ENCODE assay signal across 11 cellular contexts in genomic region chr17:75707096-75707720, GRCh38. TPM values are rescaled to one million over a fixed set of nuclear protein-coding genes. Genes with fewer than 3 reads are reported as not detected.
DNase-seq lines count a peak whose midpoint lies in the region; ATAC-seq and TF ChIP-seq lines count a peak whose summit lies in the region.
"Had no signal": no experiment of that assay in that cellular context is flagged by ENCODE, and none has a peak within 500 bp of the region (broad histone marks: within the 10 kb centered on the region; RNA-seq: fewer than 3 reads in every experiment).

No MANE protein-coding gene starts in this region.

- peaks cover 5% of the 10 kb centered on the region for H3K27me3 Mint-ChIP-seq in activated naive CD4-positive, alpha-beta T cell treated with anti-CD3 and anti-CD28 coated beads, Interleukin-2, amount 10 ng/mL, durations not matched to agents 7 days and 5 days

- intact Hi-C loops in dorsolateral prefrontal cortex (cut with DNase I): no loop called here
- intact Hi-C loops in vagina (cut with DNase I): no loop called here
- intact Hi-C loops in prostate gland (cut with DNase I): no loop called here

- TF ChIP-seq POLR2A in vagina (IDR thresholded peaks at IDR 0.05) (no peak), prostate gland (IDR thresholded peaks at IDR 0.05) (no peak)

- H3K27me3 ChIP-seq in dorsolateral prefrontal cortex: no peaks in the 10 kb centered on the region
- no peaks in the 10 kb centered on the region for H3K27me3 ChIP-seq in lung (ENCODE audit: control insufficient read depth, insufficient read depth)
- H3K27me3 ChIP-seq in vagina: no peaks in the 10 kb centered on the region
- H3K27me3 ChIP-seq in prostate gland (replicated peaks; ENCODE audit: insufficient read depth): no peaks in the 10 kb centered on the region

- no peak for DNase-seq in activated naive CD4-positive, alpha-beta T cell treated with anti-CD3 and anti-CD28 coated beads, Interleukin-2, amount 50 U/mL, for 72 hours (ENCODE audit: low spot score in 2 of 2)
- DNase-seq in activated naive CD4-positive, alpha-beta T cell treated with anti-CD3 and anti-CD28 coated beads, Interleukin-2, amount 10 ng/mL, durations not matched to agents 7 days and 5 days: no peak
- no peak for DNase-seq in dorsolateral prefrontal cortex
- peak; percentile 43 for DNase-seq in lung (ENCODE audit: low spot score)
- no peak for DNase-seq in vagina (ENCODE audit: extremely low spot score in 2 of 2)
- no peak for DNase-seq in prostate gland (ENCODE audit: low spot score)
- no peak for DNase-seq in activated effector memory CD4-positive, alpha-beta T cell treated with Interleukin-2 at 50 U/mL for 16 hours
- no peak for DNase-seq in NCI-H146 (lab: John Stamatoyannopoulos, UW)
- DNase-seq: activated T-cell treated with anti-CD3 and anti-CD28 coated beads, Interleukin-2, amount 50 U/mL, for 1 hour had no signal

- ATAC-seq in activated naive CD4-positive, alpha-beta T cell treated with anti-CD3 and anti-CD28 coated beads, Interleukin-2, amount 50 U/mL, for 72 hours: peak in 1 of 2 donors; percentile 29
- ATAC-seq in lung (ENCODE audit: insufficient read depth, low FRiP score): peak; percentile 82

- no peak overlapping the region for H3K4me3 Mint-ChIP-seq in activated naive CD4-positive, alpha-beta T cell treated with anti-CD3 and anti-CD28 coated beads, Interleukin-2, amount 10 ng/mL, durations not matched to agents 7 days and 5 days

- H3K4me3 ChIP-seq in dorsolateral prefrontal cortex (no peak overlapping the region), lung (no peak overlapping the region), vagina (no peak overlapping the region), prostate gland (no peak overlapping the region)
- H3K4me3 ChIP-seq: HAP-1 had no signal

- H3K4me1 Mint-ChIP-seq in activated naive CD4-positive, alpha-beta T cell treated with anti-CD3 and anti-CD28 coated beads, Interleukin-2, amount 10 ng/mL, durations not matched to agents 7 days and 5 days: no peaks in the 10 kb centered on the region

- 69 to 72% methylated on average over 14 of the region's 14 CpGs for WGBS in lung, 2 donors
- 80% methylated on average over 14 of the region's 14 CpGs for WGBS in prostate gland

- CTCF ChIA-PET in activated naive CD4-positive, alpha-beta T cell treated with anti-CD3 and anti-CD28 coated beads, Interleukin-2, amount 10 ng/mL, durations not matched to agents 7 days and 5 days (lab: Charles Lee): no interaction called here

- H3K36me3 Mint-ChIP-seq in activated naive CD4-positive, alpha-beta T cell treated with anti-CD3 and anti-CD28 coated beads, Interleukin-2, amount 50 U/mL, for 72 hours: peaks cover 8 to 12% of the 10 kb centered on the region in 2 donors
- H3K36me3 Mint-ChIP-seq in activated naive CD4-positive, alpha-beta T cell treated with anti-CD3 and anti-CD28 coated beads, Interleukin-2, amount 10 ng/mL, durations not matched to agents 7 days and 5 days: peaks cover 37% of the 10 kb centered on the region

- H3K4me1 ChIP-seq in lung (ENCODE audit: control insufficient read depth in 2 of 2, insufficient read depth in 2 of 2, low read length in 2 of 2): peaks cover 0 to 6% of the 10 kb centered on the region in 2 donors
- peaks cover 18% of the 10 kb centered on the region for H3K4me1 ChIP-seq in vagina
- no peaks in the 10 kb centered on the region for H3K4me1 ChIP-seq in prostate gland (replicated peaks)
- H3K4me1 ChIP-seq: HAP-1 had no signal

- H3K9me3 ChIP-seq in lung (ENCODE audit: control insufficient read depth in 2 of 2, insufficient read depth in 1 of 2, low read length in 1 of 2): no peaks in the 10 kb centered on the region
- no peaks in the 10 kb centered on the region for H3K9me3 ChIP-seq in vagina
- no peaks in the 10 kb centered on the region for H3K9me3 ChIP-seq in prostate gland
- H3K9me3 ChIP-seq: HAP-1 had no signal

- no peaks in the 10 kb centered on the region for H3K9me3 Mint-ChIP-seq in activated naive CD4-positive, alpha-beta T cell treated with anti-CD3 and anti-CD28 coated beads, Interleukin-2, amount 50 U/mL, for 72 hours
- H3K9me3 Mint-ChIP-seq in activated naive CD4-positive, alpha-beta T cell treated with anti-CD3 and anti-CD28 coated beads, Interleukin-2, amount 10 ng/mL, durations not matched to agents 7 days and 5 days: no peaks in the 10 kb centered on the region

- TF ChIP-seq CTCF in dorsolateral prefrontal cortex (IDR thresholded peaks at IDR 0.05 in 54 of 56, conservative IDR thresholded peaks at IDR 0.05 in 2 of 56; ENCODE audit: low read depth in 1 of 56, partially characterized antibody in 56 of 56) (no peak), lung (IDR thresholded peaks at IDR 0.05; ENCODE audit: control extremely low read depth, extremely low read depth) (no peak), vagina (IDR thresholded peaks at IDR 0.05) (no peak), prostate gland (IDR thresholded peaks at IDR 0.05) (no peak)

- H3K27ac ChIP-seq in dorsolateral prefrontal cortex: peak overlapping the region in 45 of 59 donors; percentile 1 to 100 (median 46)
- peak overlapping the region in 1 of 2 donors; percentile 79 for H3K27ac ChIP-seq in lung (ENCODE audit: low read depth in 1 of 2, low read length in 1 of 2)
- H3K27ac ChIP-seq in vagina: peak overlapping the region; percentile 35
- peak overlapping the region in 1 of 2 donors; percentile 19 for H3K27ac ChIP-seq in prostate gland
- H3K27ac ChIP-seq: KMS-11 had no signal

- H3K27ac Mint-ChIP-seq in activated naive CD4-positive, alpha-beta T cell treated with anti-CD3 and anti-CD28 coated beads, Interleukin-2, amount 50 U/mL, for 72 hours: peak overlapping the region; percentile 42 to 93
- no peak overlapping the region for H3K27ac Mint-ChIP-seq in activated naive CD4-positive, alpha-beta T cell treated with anti-CD3 and anti-CD28 coated beads, Interleukin-2, amount 10 ng/mL, durations not matched to agents 7 days and 5 days

- H3K36me3 ChIP-seq in lung (ENCODE audit: control insufficient read depth in 2 of 2, insufficient read depth in 2 of 2, low read length in 2 of 2): peaks cover 6 to 63% of the 10 kb centered on the region in 2 donors
- peaks cover 7 to 55% of the 10 kb centered on the region in 2 donors for H3K36me3 ChIP-seq in vagina
- peaks cover 6 to 21% of the 10 kb centered on the region in 2 donors for H3K36me3 ChIP-seq in prostate gland

RNA-seq across cellular contexts. Expression of gene ITGB4, which starts 14.1 kb away (rescaled TPM):
- 1 to 10 TPM in 1 of 2 donors, under 1 TPM in 1; 0.76 to 1.1 TPM for total RNA-seq in activated naive CD4-positive, alpha-beta T cell treated with anti-CD3 and anti-CD28 coated beads, Interleukin-2, amount 50 U/mL, for 72 hours
- 100 to 1,000 TPM in 39 of 120 experiments, 10 to 100 TPM in 81; 27.8 to 292 (median 83.1) TPM for total RNA-seq in dorsolateral prefrontal cortex
- 10 to 100 TPM; 11.1 to 47.8 TPM for total RNA-seq in lung
- polyA plus RNA-seq in lung: 10 to 100 TPM; 11.4 to 18.1 TPM
- total RNA-seq in vagina: 169 TPM
- 100 to 1,000 TPM in 1 of 2 donors, 10 to 100 TPM in 1; 81.0 to 105 TPM for total RNA-seq in prostate gland

RNA-seq across cellular contexts. Expression of gene SAP30BP, which starts 40.1 kb away (rescaled TPM):
- total RNA-seq in activated naive CD4-positive, alpha-beta T cell treated with anti-CD3 and anti-CD28 coated beads, Interleukin-2, amount 50 U/mL, for 72 hours: 10 to 100 TPM; 76.3 to 78.8 TPM
- total RNA-seq in dorsolateral prefrontal cortex: 100 to 1,000 TPM in 23 of 120 experiments, 10 to 100 TPM in 97; 65.3 to 160 (median 88.1) TPM
- total RNA-seq in lung: 10 to 100 TPM; 46.5 to 82.9 TPM
- 10 to 100 TPM; 71.9 to 82.8 TPM for polyA plus RNA-seq in lung
- total RNA-seq in vagina: 79.1 TPM
- 10 to 100 TPM; 50.4 to 72.3 TPM for total RNA-seq in prostate gland

RNA-seq across cellular contexts. Expression of gene RECQL5, which starts 40.3 kb away (rescaled TPM):
- 10 to 100 TPM; 35.1 to 47.4 TPM for total RNA-seq in activated naive CD4-positive, alpha-beta T cell treated with anti-CD3 and anti-CD28 coated beads, Interleukin-2, amount 50 U/mL, for 72 hours
- total RNA-seq in dorsolateral prefrontal cortex: 10 to 100 TPM; 31.3 to 74.3 (median 47.5) TPM
- 10 to 100 TPM; 31.2 to 32.5 TPM for total RNA-seq in lung
- 10 to 100 TPM; 16.4 to 28.5 TPM for polyA plus RNA-seq in lung
- 44.0 TPM for total RNA-seq in vagina
- total RNA-seq in prostate gland: 100 to 1,000 TPM in 1 of 2 donors, 10 to 100 TPM in 1; 33.6 to 132 TPM

RNA-seq across cellular contexts. Expression of gene GALK1, which starts 57.8 kb away (rescaled TPM):
- total RNA-seq in activated naive CD4-positive, alpha-beta T cell treated with anti-CD3 and anti-CD28 coated beads, Interleukin-2, amount 50 U/mL, for 72 hours: 10 to 100 TPM; 54.7 to 74.8 TPM
- total RNA-seq in dorsolateral prefrontal cortex: 10 to 100 TPM in 114 of 120 experiments, 1 to 10 TPM in 6; 6.0 to 32.0 (median 16.1) TPM
- 10 to 100 TPM; 23.0 to 52.9 TPM for total RNA-seq in lung
- polyA plus RNA-seq in lung: 10 to 100 TPM; 35.2 to 70.5 TPM
- 18.4 TPM for total RNA-seq in vagina
- 10 to 100 TPM; 28.1 to 28.5 TPM for total RNA-seq in prostate gland

Comparison
In these comparisons a context has a peak if more than half of its experiments do, and no peak if none do; other contexts are left out.
1. RNA of gene ITGB4, which starts 14.1 kb away (total RNA-seq): 169 TPM in vagina (single experiment), 81.0 to 105 TPM in prostate gland, 27.8 to 292 TPM in dorsolateral prefrontal cortex and 11.1 to 47.8 TPM in lung; 0.76 to 1.1 TPM in activated naive CD4-positive, alpha-beta T cell treated with anti-CD3 and anti-CD28 coated beads, Interleukin-2, amount 50 U/mL, for 72 hours; every median in the first group is over 4 times any median in the second.